ENCODE assay signal across 21 cellular contexts in the genomic region with DNA sequence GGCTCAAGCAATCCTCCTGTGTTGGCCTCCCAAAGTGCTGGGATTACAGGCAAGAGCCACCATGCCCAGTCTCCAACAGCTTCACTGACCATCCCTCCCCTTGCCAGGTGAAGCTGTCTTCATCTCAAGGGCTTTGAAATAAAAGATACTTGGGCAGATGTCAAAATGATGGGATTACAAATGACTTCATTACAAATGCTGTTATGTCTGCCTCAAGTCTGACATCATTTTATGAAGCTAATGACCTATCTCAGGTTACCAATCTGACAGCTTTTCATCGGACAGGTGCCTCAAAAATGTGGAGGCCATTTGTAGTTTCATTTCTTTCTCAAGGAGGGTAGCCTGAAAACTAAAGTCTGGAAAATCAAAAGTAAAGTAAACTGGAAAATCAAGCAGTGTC.
"Had no signal": no experiment of that assay in that cellular context is flagged by ENCODE, and none has a peak within 500 bp of the region (broad histone marks: within the 10 kb centered on the region; RNA-seq: fewer than 3 reads in every experiment).

No MANE protein-coding gene starts in this region.

- H3K4me2 ChIP-seq: hepatocyte had no signal

- H3K9me3 Mint-ChIP-seq: activated B cell treated with CpG ODN at 0.5 μM for 24 hours; activated CD4-positive, alpha-beta memory T cell treated with anti-CD3 and anti-CD28 coated beads, Interleukin-2, amount 10 ng/mL, durations not matched to agents 7 days and 5 days; activated naive CD8-positive, alpha-beta T cell treated with anti-CD3 and anti-CD28 coated beads for 36 hours; endodermal cell; natural killer cell treated with Interleukin-12 subunit alpha and Interleukin-12 subunit beta and Interleukin-15 and Interleukin-18, amount 100 ng/mL, for 72 hours; stimulated activated effector memory CD8-positive, alpha-beta T cell treated with anti-CD3 and anti-CD28 coated beads, Interleukin-12 subunit alpha, Interleukin-12 subunit beta, amount 100 ng/mL, for 72 hours had no signal

- H3K36me3 ChIP-seq: sigmoid colon, thoracic aorta had no signal

- FAIRE-seq: colon had no signal

- H3K4me3 Mint-ChIP-seq: activated B cell treated with CpG ODN at 0.5 μM for 24 hours; activated CD4-positive, alpha-beta memory T cell treated with anti-CD3 and anti-CD28 coated beads, Interleukin-2, amount 10 ng/mL, durations not matched to agents 7 days and 5 days; activated CD8-positive, alpha-beta memory T cell treated with anti-CD3 and anti-CD28 coated beads, Interleukin-2, amount 10 ng/mL, durations not matched to agents 7 days and 5 days; activated naive CD8-positive, alpha-beta T cell treated with anti-CD3 and anti-CD28 coated beads for 36 hours; endodermal cell; natural killer cell treated with Interleukin-12 subunit alpha and Interleukin-12 subunit beta and Interleukin-15 and Interleukin-18, amount 100 ng/mL, for 72 hours; stimulated activated effector memory CD8-positive, alpha-beta T cell treated with anti-CD3 and anti-CD28 coated beads, Interleukin-12 subunit alpha, Interleukin-12 subunit beta, amount 100 ng/mL, for 72 hours had no signal

- H3K4me3 ChIP-seq: body of pancreas, hepatocyte, lung, sigmoid colon, stomach, thoracic aorta, upper lobe of left lung had no signal

- H3K9me3 ChIP-seq: body of pancreas, sigmoid colon, stomach, thoracic aorta, upper lobe of left lung had no signal

- DNase-seq: activated B cell treated with CpG ODN at 0.5 μM for 24 hours; activated CD4-positive, alpha-beta memory T cell treated with anti-CD3 and anti-CD28 coated beads, Interleukin-2, amount 10 ng/mL, durations not matched to agents 7 days and 5 days; activated CD4-positive, alpha-beta T cell treated with anti-CD3 and anti-CD28 coated beads for 4 hours; activated CD8-positive, alpha-beta memory T cell treated with anti-CD3 and anti-CD28 coated beads, Interleukin-2, amount 10 ng/mL, durations not matched to agents 7 days and 5 days; activated naive CD8-positive, alpha-beta T cell treated with anti-CD3 and anti-CD28 coated beads for 36 hours; amniotic stem cell; body of pancreas; caudate nucleus; endodermal cell; foreskin keratinocyte; left cardiac atrium; sigmoid colon; stimulated activated CD4-positive, alpha-beta T cell treated with anti-CD3 and anti-CD28 coated beads, Interleukin-4, amount 100 ng/mL, for 24 hours; stomach; upper lobe of left lung had no signal

- H3K27ac ChIP-seq: body of pancreas, foreskin keratinocyte, hepatocyte, sigmoid colon had no signal

- H3K27ac Mint-ChIP-seq: activated B cell treated with CpG ODN at 0.5 μM for 24 hours; activated CD4-positive, alpha-beta memory T cell treated with anti-CD3 and anti-CD28 coated beads, Interleukin-2, amount 10 ng/mL, durations not matched to agents 7 days and 5 days; activated CD8-positive, alpha-beta memory T cell treated with anti-CD3 and anti-CD28 coated beads, Interleukin-2, amount 10 ng/mL, durations not matched to agents 7 days and 5 days; activated naive CD8-positive, alpha-beta T cell treated with anti-CD3 and anti-CD28 coated beads for 36 hours; endodermal cell; natural killer cell treated with Interleukin-12 subunit alpha and Interleukin-12 subunit beta and Interleukin-15 and Interleukin-18, amount 100 ng/mL, for 72 hours; stimulated activated effector memory CD8-positive, alpha-beta T cell treated with anti-CD3 and anti-CD28 coated beads, Interleukin-12 subunit alpha, Interleukin-12 subunit beta, amount 100 ng/mL, for 72 hours had no signal

- H3K79me2 ChIP-seq: hepatocyte had no signal

- H2AFZ ChIP-seq: hepatocyte had no signal

- H3K27me3 ChIP-seq: body of pancreas, foreskin keratinocyte, hepatocyte, sigmoid colon, stomach, upper lobe of left lung had no signal

- H3K27me3 Mint-ChIP-seq: activated B cell treated with CpG ODN at 0.5 μM for 24 hours; activated CD4-positive, alpha-beta memory T cell treated with anti-CD3 and anti-CD28 coated beads, Interleukin-2, amount 10 ng/mL, durations not matched to agents 7 days and 5 days; activated CD8-positive, alpha-beta memory T cell treated with anti-CD3 and anti-CD28 coated beads, Interleukin-2, amount 10 ng/mL, durations not matched to agents 7 days and 5 days; activated naive CD8-positive, alpha-beta T cell treated with anti-CD3 and anti-CD28 coated beads for 36 hours; natural killer cell treated with Interleukin-12 subunit alpha and Interleukin-12 subunit beta and Interleukin-15 and Interleukin-18, amount 100 ng/mL, for 72 hours had no signal

- H3K4me1 Mint-ChIP-seq: activated B cell treated with CpG ODN at 0.5 μM for 24 hours; activated naive CD8-positive, alpha-beta T cell treated with anti-CD3 and anti-CD28 coated beads for 36 hours had no signal

- H3K36me3 Mint-ChIP-seq: natural killer cell treated with Interleukin-12 subunit alpha and Interleukin-12 subunit beta and Interleukin-15 and Interleukin-18, amount 100 ng/mL, for 72 hours had no signal

- H3K4me1 ChIP-seq: body of pancreas, foreskin keratinocyte, sigmoid colon, stomach had no signal
